8 cellular contexts compared by ENCODE assay signal in the genomic region with DNA sequence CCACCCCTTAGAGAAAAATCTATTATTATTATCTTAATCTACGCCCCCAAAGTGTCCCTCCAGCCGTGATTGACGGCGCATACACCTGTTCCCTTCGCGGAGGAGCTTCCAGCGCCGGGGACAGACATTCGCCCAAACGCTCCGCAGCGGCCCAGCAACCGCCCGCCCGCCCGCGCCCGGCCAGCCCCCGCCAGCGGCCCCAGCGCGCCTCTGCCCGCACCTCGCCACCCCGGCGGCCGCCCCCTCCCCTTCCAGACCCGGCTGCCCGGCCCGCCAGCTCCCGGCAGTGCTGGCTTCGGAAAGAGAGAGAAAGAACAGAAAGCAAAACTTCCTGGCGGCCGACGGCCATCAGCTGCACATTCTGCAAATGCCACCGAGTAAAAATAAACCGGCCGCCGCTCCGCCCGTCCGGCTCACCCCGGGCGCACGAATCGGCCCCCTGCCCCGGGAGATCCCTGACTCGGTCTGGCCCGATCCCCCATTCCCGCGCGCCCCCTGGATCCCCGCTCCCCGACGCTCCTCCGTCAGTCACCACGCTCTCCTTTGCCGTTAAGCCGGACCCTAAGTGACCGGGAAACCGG. TPM values are rescaled to one million over a fixed set of nuclear protein-coding genes. Genes with fewer than 3 reads are reported as not detected.
A peak's percentile ranks its signal among the peaks of the same experiment; 100 is the strongest.
DNase-seq lines count a peak whose midpoint lies in the region; ATAC-seq and TF ChIP-seq lines count a peak whose summit lies in the region.

No MANE protein-coding gene starts in this region.

- no peak overlapping the region for H2BK120ac ChIP-seq in neuronal stem cell (ENCODE audit: low read depth, low read length)

- POLR2A ChIA-PET in PC-9 (lab: Charles Lee; ENCODE audit: unreplicated experiment), result no interaction called here

- peak overlapping the region; percentile 92 for H2AK5ac ChIP-seq in neuronal stem cell (ENCODE audit: low read depth, low read length)

- H3K9ac ChIP-seq in neuronal stem cell (ENCODE audit: low read depth, low read length, poor library complexity), result peak overlapping the region; percentile 77

- H3K4me1 ChIP-seq in PC-9 (replicated peaks; ENCODE audit: insufficient read depth) (peaks cover 19% of the 10 kb centered on the region), esophagus muscularis mucosa (peaks cover 28 to 68% (median 61%) of the 10 kb centered on the region in 4 donors), neuronal stem cell (ENCODE audit: control insufficient read depth in 2 of 2, insufficient read depth in 1 of 2, low read depth in 1 of 2, low read length in 2 of 2) (peaks cover 23% of the 10 kb centered on the region in 2 donors)

- H3K36me3 ChIP-seq in PC-9 (ENCODE audit: low read depth) (no peaks in the 10 kb centered on the region), esophagus muscularis mucosa (no peaks in the 10 kb centered on the region), neuronal stem cell (replicated peaks in 1 of 2; ENCODE audit: control insufficient read depth in 2 of 2, insufficient read depth in 2 of 2, low read length in 2 of 2) (no peaks in the 10 kb centered on the region)

- peaks cover 5% of the 10 kb centered on the region; the same call in 1 of the 2 replicates for H3F3A ChIP-seq in PC-9 (ENCODE audit: insufficient read depth, low read depth)

- intact Hi-C loops in PC-9 (cut with micrococcal nuclease; ENCODE audit: unreplicated experiment), result loop anchor here (5.0 kb wide), 1 partner anchor 37 kb away; no protein-coding TSS in a partner anchor
- intact Hi-C loops in esophagus muscularis mucosa (cut with DNase I), result loop anchor here (5.0 kb wide), 3 partner anchors 68 to 283 kb away; no protein-coding TSS in a partner anchor

- H3K27ac ChIP-seq in PC-9 (no peak overlapping the region), esophagus muscularis mucosa (replicated peaks in 1 of 4) (peak overlapping the region; percentile 77 to 84 (median 78)), neuronal stem cell (replicated peaks; ENCODE audit: low read length) (no peak overlapping the region)

- H3K79me2 ChIP-seq in PC-9 (ENCODE audit: low read depth), result no peaks in the 10 kb centered on the region

- no peaks in the 10 kb centered on the region for H3K9me2 ChIP-seq in PC-9 (ENCODE audit: insufficient read depth)

- no peaks in the 10 kb centered on the region for H3K9me3 ChIP-seq in PC-9 (ENCODE audit: insufficient read depth, low read depth)
- H3K9me3 ChIP-seq in esophagus muscularis mucosa, result no peaks in the 10 kb centered on the region
- no peaks in the 10 kb centered on the region for H3K9me3 ChIP-seq in neuronal stem cell (replicated peaks in 1 of 2; ENCODE audit: control insufficient read depth in 2 of 2, insufficient read depth in 1 of 2, low read depth in 1 of 2, low read length in 2 of 2)

- H4K20me1 ChIP-seq in PC-9 (ENCODE audit: insufficient read depth), result no peaks in the 10 kb centered on the region

- H3K79me1 ChIP-seq in neuronal stem cell (ENCODE audit: low read depth, low read length), result peaks cover 9% of the 10 kb centered on the region

- H3K4ac ChIP-seq in neuronal stem cell (ENCODE audit: low read length), result no peak overlapping the region

- 1% methylated on average over 31 of the region's 61 CpGs for WGBS in esophagus muscularis mucosa
- no CpG with 5 or more reads among the region's 61 CpGs for WGBS in neuronal stem cell (ENCODE audit: extremely low coverage in 2 of 2, insufficient read length in 2 of 2, insufficient replicate concordance in 1 of 2), 2 donors

- peak overlapping the region; percentile 78 for H3K4me3 ChIP-seq in PC-9
- H3K4me3 ChIP-seq in esophagus muscularis mucosa, result peak overlapping the region; percentile 66 to 79 (median 74)
- peak overlapping the region; percentile 29 to 85 for H3K4me3 ChIP-seq in neuronal stem cell (ENCODE audit: low read length in 2 of 2)

- TF ChIP-seq POLR2A in esophagus muscularis mucosa (IDR thresholded peaks at IDR 0.05; ENCODE audit: low read depth), result no peak

- peak overlapping the region; percentile 38 for H3K14ac ChIP-seq in neuronal stem cell (ENCODE audit: low read length)

- TF ChIP-seq CTCF in PC-9 (conservative IDR thresholded peaks at IDR 0.05) (no peak), esophagus muscularis mucosa (IDR thresholded peaks at IDR 0.05) (no peak)

- H3K4me2 ChIP-seq in PC-9 (peak overlapping the region; percentile 97), neuronal stem cell (ENCODE audit: insufficient read depth, low read length, poor library complexity, severe bottlenecking) (peak overlapping the region; percentile 99)

- H3K23ac ChIP-seq in neuronal stem cell (ENCODE audit: low read depth, low read length, poor library complexity), result peak overlapping the region; percentile 97

- TF ChIP-seq EP300 in esophagus muscularis mucosa (IDR thresholded peaks at IDR 0.05), result no peak

- peak overlapping the region; percentile 53 for H2BK5ac ChIP-seq in neuronal stem cell (ENCODE audit: low read length)

- ATAC-seq in HG02571 (IDR thresholded peaks at IDR 0.05; ENCODE audit: unreplicated experiment), result no peak

- H2BK12ac ChIP-seq in neuronal stem cell (ENCODE audit: low read length), result peak overlapping the region; percentile 58

- peak; percentile 32 for DNase-seq in GM03348 (ENCODE audit: low spot score)
- DNase-seq in PC-9, result peak in 1 of 2 experiments; percentile 29
- DNase-seq in esophagus muscularis mucosa (ENCODE audit: extremely low spot score), result no peak
- no peak for DNase-seq in neuronal stem cell (ENCODE audit: low spot score)
- DNase-seq in mucosa of gallbladder (ENCODE audit: low spot score), result no peak
- DNase-seq in SKM-1 treated with dmso at 0.1 percent for 144 hours (lab: John Stamatoyannopoulos, UW; ENCODE audit: unreplicated experiment), result no peak
- no peak for DNase-seq in stimulated activated CD4-positive, alpha-beta T cell treated with anti-CD3 and anti-CD28 coated beads, Interleukin-12 subunit alpha, Interleukin-12 subunit beta, amount 100 ng/mL, for 4 hours

- no peak overlapping the region for H4K91ac ChIP-seq in neuronal stem cell (ENCODE audit: low read depth, low read length, poor library complexity)

- peak overlapping the region; percentile 98 for H2BK15ac ChIP-seq in neuronal stem cell (ENCODE audit: low read length)

- no peaks in the 10 kb centered on the region for H3K27me3 ChIP-seq in PC-9 (ENCODE audit: insufficient read depth, low read depth)
- H3K27me3 ChIP-seq in esophagus muscularis mucosa, result peaks cover 0 to 63% (median 0%) of the 10 kb centered on the region in 4 donors
- H3K27me3 ChIP-seq in neuronal stem cell (ENCODE audit: control insufficient read depth in 3 of 3, insufficient read depth in 3 of 3, low read depth in 1 of 3, low read length in 3 of 3), result peaks cover 15 to 81% (median 25%) of the 10 kb centered on the region in 3 experiments

- H4K8ac ChIP-seq in neuronal stem cell (ENCODE audit: low read depth, low read length), result no peak overlapping the region

- CTCF ChIA-PET in PC-9 (lab: Charles Lee), result interaction anchor here (0.6 to 0.7 kb wide), 2 partner anchors 22 to 67 kb away, joined by 3 to 4 read pairs; no protein-coding TSS in a partner anchor

- peak overlapping the region; percentile 93 for H3K18ac ChIP-seq in neuronal stem cell (ENCODE audit: low read length)

- BruUV-seq in PC-9 (replicated peaks; lab: Mats Ljungman, UMichigan), result no TSS peak

- H2AFZ ChIP-seq in PC-9 (peak overlapping the region; percentile 52; the same call in 1 of the 2 replicates), neuronal stem cell (ENCODE audit: low read length) (peak overlapping the region; percentile 80)

RNA-seq across cellular contexts. Expression of a gene that starts 1.6 kb away (rescaled TPM):
- total RNA-seq in PC-9 (2021), result 15.2 and 18.9 TPM in 2 replicates
- total RNA-seq in esophagus muscularis mucosa, result 10 to 100 TPM; 21.9 to 60.2 (median 29.6) TPM
- 12.5 TPM for polyA plus RNA-seq in neuronal stem cell (2013, experiment 1 of 2)
- polyA plus RNA-seq in neuronal stem cell (2013, experiment 2 of 2), result 13.3 TPM
- total RNA-seq in mucosa of gallbladder, result 72.8 TPM

Comparison
In these comparisons a context has a peak if more than half of its experiments do, and no peak if none do; other contexts are left out.
1. H3K27ac ChIP-seq: peak in esophagus muscularis mucosa (4 of 4); none in PC-9 (single experiment) and neuronal stem cell (single experiment).
2. Peak in every context shown above with its lines, with median percentiles within 50 percentile points of each other: H3K4me3 ChIP-seq.